Comparison of ENCODE assay signal across 15 cellular contexts in the genomic region with DNA sequence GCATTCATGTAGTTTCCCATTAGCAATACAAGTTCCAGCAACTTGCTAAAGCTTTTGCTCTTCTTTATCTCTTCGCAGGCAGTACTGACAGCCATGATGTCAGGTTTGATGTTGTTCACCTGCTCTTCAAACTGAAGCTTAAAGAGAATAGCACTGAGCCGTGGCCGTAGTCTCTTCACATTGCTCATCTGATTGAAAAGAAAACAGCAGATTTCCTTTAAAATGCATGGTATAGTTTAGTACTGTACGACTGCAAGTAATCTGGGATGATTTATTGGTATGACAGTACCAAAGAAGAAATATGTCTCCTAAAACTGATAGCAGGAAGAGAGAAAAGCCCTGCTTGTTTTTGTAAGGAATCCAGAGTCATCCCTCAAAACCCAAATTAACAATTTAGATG.
A peak's percentile ranks its signal among the peaks of the same experiment; 100 is the strongest.
DNase-seq lines count a peak whose midpoint lies in the region; ATAC-seq and TF ChIP-seq lines count a peak whose summit lies in the region.
"Had no signal": no experiment of that assay in that cellular context is flagged by ENCODE, and none has a peak within 500 bp of the region (broad histone marks: within the 10 kb centered on the region; RNA-seq: fewer than 3 reads in every experiment).

No MANE protein-coding gene starts in this region.

- peak overlapping the region; percentile 63; the same call in 1 of the 2 replicates for H2AFZ ChIP-seq in SK-N-SH (ENCODE audit: low read depth)
- H2AFZ ChIP-seq in hepatocyte, result peak overlapping the region; percentile 1
- no peak overlapping the region for H2AFZ ChIP-seq in neural cell (ENCODE audit: low read depth, low read length)
- H2AFZ ChIP-seq: GM23338 had no signal

- H3K36me3 ChIP-seq in cardiac muscle cell (no peaks in the 10 kb centered on the region), SK-N-SH (replicated peaks in 1 of 2; ENCODE audit: control insufficient read depth in 1 of 2, insufficient read depth in 2 of 2, low read length in 1 of 2) (peaks cover 2 to 7% of the 10 kb centered on the region in 2 experiments), hepatocyte (replicated peaks; ENCODE audit: insufficient read depth, low read depth) (no peaks in the 10 kb centered on the region), neural cell (ENCODE audit: insufficient read depth, low read length) (no peaks in the 10 kb centered on the region)

- CTCF ChIA-PET in SK-N-SH (lab: Yijun Ruan, JAX), result interaction anchor here (0.7 to 2.8 kb wide), 4 partner anchors 11 to 27 kb away, joined by 3 to 7 read pairs (median 3); no protein-coding TSS in a partner anchor

- POLR2A ChIA-PET in SK-N-SH (lab: Yijun Ruan, JAX), result no interaction called here

- H3K79me2 ChIP-seq in SK-N-SH (ENCODE audit: insufficient read depth) (no peaks in the 10 kb centered on the region), hepatocyte (no peaks in the 10 kb centered on the region), neural cell (replicated peaks; ENCODE audit: insufficient read depth, low read length) (no peaks in the 10 kb centered on the region)

- no peaks in the 10 kb centered on the region for H4K20me1 ChIP-seq in SK-N-SH (ENCODE audit: insufficient read depth)
- no peaks in the 10 kb centered on the region for H4K20me1 ChIP-seq in hepatocyte (ENCODE audit: insufficient read depth, poor library complexity, severe bottlenecking)
- H4K20me1 ChIP-seq in neural cell (ENCODE audit: insufficient read depth), result no peaks in the 10 kb centered on the region

- 68% methylated on average over 4 of the region's 4 CpGs for WGBS in SK-N-SH (ENCODE audit: low lambda C conversion rate)
- WGBS in hepatocyte (ENCODE audit: low lambda C conversion rate, missing lambda C conversion rate), result 52% methylated on average over 4 of the region's 4 CpGs

- ATAC-seq in Right ventricle myocardium inferior (no peak), GM19397 (IDR thresholded peaks at IDR 0.05; ENCODE audit: unreplicated experiment) (no peak)
- ATAC-seq: GM12878, GM23338 had no signal

- intact Hi-C loops in Right ventricle myocardium inferior (cut with DNase I), result no loop called here
- intact Hi-C loops in head of caudate nucleus (cut with DNase I), result no loop called here

- H3K4me2 ChIP-seq in SK-N-SH, result peak overlapping the region; percentile 43; the same call in 1 of the 2 replicates
- no peak overlapping the region for H3K4me2 ChIP-seq in hepatocyte
- no peak overlapping the region for H3K4me2 ChIP-seq in neural cell (ENCODE audit: low read length)
- H3K4me2 ChIP-seq: GM23338 had no signal

- TF ChIP-seq EP300 in SK-N-SH (IDR thresholded peaks at IDR 0.05; ENCODE audit: borderline replicate concordance in 1 of 2, low read depth in 1 of 2, low read length in 1 of 2) (no peak), neural cell (conservative IDR thresholded peaks at IDR 0.05; ENCODE audit: poor library complexity, severe bottlenecking) (peak; percentile 59)

- H3K4me1 ChIP-seq in cardiac muscle cell (ENCODE audit: low read depth) (peaks cover 5% of the 10 kb centered on the region), SK-N-SH (ENCODE audit: control insufficient read depth in 1 of 2, insufficient read depth in 2 of 2, low read depth in 1 of 2, low read length in 1 of 2) (peaks cover 4 to 18% of the 10 kb centered on the region in 2 experiments; a peak in 3 of 4 replicates), hepatocyte (ENCODE audit: insufficient read depth) (peaks cover 6% of the 10 kb centered on the region)

- peaks cover 5% of the 10 kb centered on the region for H3F3A ChIP-seq in SK-N-SH (replicated peaks; ENCODE audit: insufficient read depth)
- no peaks in the 10 kb centered on the region for H3F3A ChIP-seq in neural cell (ENCODE audit: insufficient read depth, low read length, poor library complexity, severe bottlenecking)

- peak; percentile 2 to 5 for DNase-seq in cardiac muscle cell (ENCODE audit: low read depth in 1 of 2, low spot score in 1 of 2)
- no peak for DNase-seq in Right ventricle myocardium inferior (ENCODE audit: missing footprints)
- DNase-seq in SK-N-SH, result no peak
- DNase-seq in hepatocyte (ENCODE audit: low spot score), result no peak
- no peak for DNase-seq in NCI-H446 (lab: John Stamatoyannopoulos, UW)
- no peak for DNase-seq in head of caudate nucleus
- DNase-seq: C1 segment of cervical spinal cord; Calu3; CD4-positive, alpha-beta T cell; DMS 273 treated with DMSO at 0.1 percent for 48 hours; H7 had no signal

- TF ChIP-seq RAD21 in SK-N-SH (IDR thresholded peaks at IDR 0.05; ENCODE audit: low read length) (no peak), neural cell (conservative IDR thresholded peaks at IDR 0.05) (no peak)

- H3K27ac ChIP-seq in cardiac muscle cell (no peak overlapping the region), SK-N-SH (ENCODE audit: low read depth in 2 of 2, low read length in 1 of 2) (peak overlapping the region; percentile 44 to 60; a peak in 3 of 4 replicates), hepatocyte (no peak overlapping the region), neural cell (ENCODE audit: low read length) (no peak overlapping the region)

- TF ChIP-seq CTCF in cardiac muscle cell (IDR thresholded peaks at IDR 0.05; ENCODE audit: low read depth, low read length) (no peak), SK-N-SH (IDR thresholded peaks at IDR 0.05) (no peak), hepatocyte (IDR thresholded peaks at IDR 0.05; ENCODE audit: poor library complexity) (no peak), neural cell (IDR thresholded peaks at IDR 0.05; ENCODE audit: poor library complexity, severe bottlenecking) (no peak)

- H3K9me3 ChIP-seq in cardiac muscle cell (ENCODE audit: low read depth) (no peaks in the 10 kb centered on the region), SK-N-SH (no peaks in the 10 kb centered on the region), hepatocyte (ENCODE audit: low read depth) (no peaks in the 10 kb centered on the region), neural cell (ENCODE audit: low read length) (no peaks in the 10 kb centered on the region)

- H3K9me2 ChIP-seq in SK-N-SH, result no peaks in the 10 kb centered on the region
- H3K9me2 ChIP-seq in hepatocyte (replicated peaks; ENCODE audit: insufficient read depth), result no peaks in the 10 kb centered on the region
- H3K9me2 ChIP-seq in neural cell (ENCODE audit: insufficient read depth, low read length), result no peaks in the 10 kb centered on the region

- H3K9ac ChIP-seq in SK-N-SH, result no peak overlapping the region
- no peak overlapping the region for H3K9ac ChIP-seq in neural cell (ENCODE audit: low read length)

- no peak overlapping the region for H3K4me3 ChIP-seq in cardiac muscle cell
- H3K4me3 ChIP-seq in SK-N-SH (ENCODE audit: low read depth in 2 of 2, low read length in 1 of 2), result no peak overlapping the region
- H3K4me3 ChIP-seq in hepatocyte, result no peak overlapping the region
- H3K4me3 ChIP-seq in neural cell (ENCODE audit: low read length), result no peak overlapping the region
- H3K4me3 ChIP-seq: GM12878, GM23338 had no signal

- no peaks in the 10 kb centered on the region for H3K27me3 ChIP-seq in cardiac muscle cell
- no peaks in the 10 kb centered on the region for H3K27me3 ChIP-seq in SK-N-SH (ENCODE audit: insufficient read depth)
- H3K27me3 ChIP-seq in hepatocyte, result no peaks in the 10 kb centered on the region
- no peaks in the 10 kb centered on the region for H3K27me3 ChIP-seq in neural cell (ENCODE audit: insufficient read depth, low read depth, low read length)

TF ChIP-seq in SK-N-SH, 30 proteins besides CTCF, POLR2A, EP300 and RAD21:
- TF ChIP-seq, protein P1, sequence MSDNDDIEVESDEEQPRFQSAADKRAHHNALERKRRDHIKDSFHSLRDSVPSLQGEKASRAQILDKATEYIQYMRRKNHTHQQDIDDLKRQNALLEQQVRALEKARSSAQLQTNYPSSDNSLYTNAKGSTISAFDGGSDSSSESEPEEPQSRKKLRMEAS (IDR thresholded peaks at IDR 0.05; ENCODE audit: low read depth), result no peak
- TF ChIP-seq, protein P2, sequence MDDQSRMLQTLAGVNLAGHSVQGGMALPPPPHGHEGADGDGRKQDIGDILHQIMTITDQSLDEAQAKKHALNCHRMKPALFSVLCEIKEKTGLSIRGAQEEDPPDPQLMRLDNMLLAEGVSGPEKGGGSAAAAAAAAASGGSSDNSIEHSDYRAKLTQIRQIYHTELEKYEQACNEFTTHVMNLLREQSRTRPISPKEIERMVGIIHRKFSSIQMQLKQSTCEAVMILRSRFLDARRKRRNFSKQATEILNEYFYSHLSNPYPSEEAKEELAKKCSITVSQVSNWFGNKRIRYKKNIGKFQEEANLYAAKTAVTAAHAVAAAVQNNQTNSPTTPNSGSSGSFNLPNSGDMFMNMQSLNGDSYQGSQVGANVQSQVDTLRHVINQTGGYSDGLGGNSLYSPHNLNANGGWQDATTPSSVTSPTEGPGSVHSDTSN (IDR thresholded peaks at IDR 0.05), result peak; percentile 71
- peak; percentile 28; the same call in 1 of the 2 replicates for TF ChIP-seq TCF12 (IDR thresholded peaks at IDR 0.05)

TF ChIP-seq in neural cell, 6 proteins besides CTCF, POLR2A, EP300 and RAD21:
- TF ChIP-seq REST (IDR thresholded peaks at IDR 0.05; ENCODE audit: borderline replicate concordance) (no peak), POLR2AphosphoS5 (IDR thresholded peaks at IDR 0.05) (no peak), MXI1 (conservative IDR thresholded peaks at IDR 0.05; ENCODE audit: poor library complexity, severe bottlenecking) (no peak)

Comparison
In these comparisons a context has a peak if more than half of its experiments do, and no peak if none do; other contexts are left out.
1. DNase-seq: peak in cardiac muscle cell (2 of 2); none in Right ventricle myocardium inferior (single experiment), SK-N-SH (single experiment), hepatocyte (single experiment), NCI-H446 (0 of 2) and head of caudate nucleus (0 of 42).
2. H3K27ac ChIP-seq: peak in SK-N-SH (2 of 2); none in cardiac muscle cell (single experiment), hepatocyte (single experiment) and neural cell (single experiment).